In genomic region chr4:17376205-17376604, GRCh38 we compare ENCODE assay signal across 27 cellular contexts.
DNase-seq lines count a peak whose midpoint lies in the region; ATAC-seq and TF ChIP-seq lines count a peak whose summit lies in the region.
"Had no signal": no experiment of that assay in that cellular context is flagged by ENCODE, and none has a peak within 500 bp of the region (broad histone marks: within the 10 kb centered on the region; RNA-seq: fewer than 3 reads in every experiment).

No MANE protein-coding gene starts in this region.

- H3K9me3 ChIP-seq in mucosa of descending colon: no peaks in the 10 kb centered on the region
- H3K9me3 ChIP-seq: HAP-1, pancreas, sigmoid colon, suprapubic skin, vagina had no signal

- ATAC-seq in mucosa of descending colon: no peak
- ATAC-seq: activated naive CD8-positive, alpha-beta T cell treated with anti-CD3 and anti-CD28 coated beads, Interleukin-2, amount 50 U/mL, for 24 hours; naive thymus-derived CD8-positive, alpha-beta T cell; WTC11 had no signal

- no peaks in the 10 kb centered on the region for H3K36me3 ChIP-seq in mucosa of descending colon (ENCODE audit: low read depth)
- H3K36me3 ChIP-seq: cardiac muscle cell, HAP-1, pancreas, sigmoid colon, suprapubic skin, vagina had no signal

- TF ChIP-seq CTCF in fibroblast of villous mesenchyme (IDR thresholded peaks at IDR 0.05; ENCODE audit: insufficient read depth, low read depth, low read length): no peak
- no peak for TF ChIP-seq CTCF in retinal pigment epithelial cell (conservative IDR thresholded peaks at IDR 0.05; ENCODE audit: low read depth, low read length)
- no peak for TF ChIP-seq CTCF in mucosa of descending colon (IDR thresholded peaks at IDR 0.05)

- H3K4me3 ChIP-seq in fibroblast of villous mesenchyme (ENCODE audit: low read depth, low read length): no peak overlapping the region
- H3K4me3 ChIP-seq in retinal pigment epithelial cell (ENCODE audit: low read length): no peak overlapping the region
- no peak overlapping the region for H3K4me3 ChIP-seq in mucosa of descending colon
- H3K4me3 ChIP-seq: cardiac muscle cell, dorsolateral prefrontal cortex, HAP-1, pancreas, sigmoid colon, suprapubic skin, vagina had no signal

- H3K4me1 ChIP-seq in mucosa of descending colon (ENCODE audit: low read depth): no peaks in the 10 kb centered on the region
- H3K4me1 ChIP-seq: HAP-1, pancreas had no signal

- intact Hi-C loops in mucosa of descending colon (cut with DNase I, micrococcal nuclease): no loop called here

- DNase-seq in EH (ENCODE audit: low read depth): peak; percentile 9
- peak; percentile 62 for DNase-seq in astrocyte of the hippocampus (ENCODE audit: low read depth, low spot score)
- peak; percentile 3 for DNase-seq in fibroblast of villous mesenchyme (ENCODE audit: low read depth)
- peak; percentile 28 for DNase-seq in retinal pigment epithelial cell (ENCODE audit: low read depth)
- no peak for DNase-seq in SKM-1 treated with dmso at 0.1 percent for 144 hours (lab: John Stamatoyannopoulos, UW; ENCODE audit: unreplicated experiment)
- DNase-seq in mucosa of descending colon: no peak
- DNase-seq in NCI-H526 treated with DMSO at 0.1 percent for 48 hours (lab: John Stamatoyannopoulos, UW): no peak
- DNase-seq: activated CD4-positive, alpha-beta memory T cell treated with anti-CD3 and anti-CD28 coated beads for 36 hours; activated effector memory CD4-positive, alpha-beta T cell treated with Interleukin-2 at 50 U/mL for 16 hours; activated naive CD8-positive, alpha-beta T cell treated with anti-CD3 and anti-CD28 coated beads, Interleukin-2, amount 50 U/mL, for 24 hours; CD4-positive, alpha-beta memory T cell; DMS 273 treated with DMSO at 0.1 percent for 48 hours; dorsolateral prefrontal cortex; kidney; MM.1S; naive thymus-derived CD8-positive, alpha-beta T cell; NCI-H146; NCI-H2171 treated with DMSO at 0.1 percent for 48 hours; NCI-H69; pancreas; sigmoid colon; T1000 had no signal

Comparison
In these comparisons a context has a peak if more than half of its experiments do, and no peak if none do; other contexts are left out.
1. DNase-seq: peak in EH (single experiment), astrocyte of the hippocampus (single experiment), fibroblast of villous mesenchyme (single experiment) and retinal pigment epithelial cell (single experiment); none in SKM-1 treated with dmso at 0.1 percent for 144 hours (single experiment), mucosa of descending colon (0 of 3) and NCI-H526 treated with DMSO at 0.1 percent for 48 hours (single experiment).